In the genomic region with DNA sequence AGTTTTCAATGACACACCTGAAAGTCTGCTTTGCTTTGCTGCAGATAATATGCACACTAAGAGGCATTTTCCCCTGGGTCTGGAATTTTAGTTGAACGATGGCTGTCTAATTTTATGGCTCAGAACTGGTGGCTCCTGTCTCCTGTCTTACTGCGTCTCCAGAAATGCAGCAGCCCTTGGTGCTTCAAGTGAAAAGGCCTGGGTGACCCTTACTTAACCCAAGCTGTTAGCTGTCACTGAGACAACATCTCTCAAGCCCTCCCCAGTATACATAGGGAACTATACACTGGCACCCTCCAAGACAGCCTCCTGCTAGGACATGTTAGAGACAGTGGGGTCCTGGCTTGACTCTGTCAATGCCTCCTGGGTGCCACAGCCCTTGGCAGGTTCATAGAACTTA, we compare ENCODE assay signal across 23 cellular contexts.
"Had no signal": no experiment of that assay in that cellular context is flagged by ENCODE, and none has a peak within 500 bp of the region (broad histone marks: within the 10 kb centered on the region; RNA-seq: fewer than 3 reads in every experiment).

No MANE protein-coding gene starts in this region.

- H3K36me3 ChIP-seq: left lung, ovary, sigmoid colon, tibial artery, uterus had no signal

- H3K27ac Mint-ChIP-seq: naive thymus-derived CD4-positive, alpha-beta T cell; stimulated activated memory B cell treated with anti-CD40 and anti-IgM and Interleukin-4, amounts not matched to agents 10 μg/mL and 1 μg/mL and 100 μg/mL, for 72 hours had no signal

- H3K4me1 Mint-ChIP-seq: naive thymus-derived CD4-positive, alpha-beta T cell; stimulated activated memory B cell treated with anti-CD40 and anti-IgM and Interleukin-4, amounts not matched to agents 10 μg/mL and 1 μg/mL and 100 μg/mL, for 72 hours had no signal

- H3K27ac ChIP-seq: left lung, ovary, psoas muscle had no signal

- DNase-seq: cortex of kidney; dorsolateral prefrontal cortex; effector CD4-positive, alpha-beta T cell; head of caudate nucleus; kidney; left lung; mesenchymal stem cell; naive thymus-derived CD4-positive, alpha-beta T cell; nucleus accumbens; posterior cingulate gyrus; psoas muscle; sigmoid colon; stimulated activated CD4-positive, alpha-beta T cell treated with anti-CD3 and anti-CD28 coated beads, Interleukin-2, amount 100 ng/mL, for 24 hours; stimulated activated CD4-positive, alpha-beta T cell treated with anti-CD3 and anti-CD28 coated beads, Interleukin-4, amount 100 ng/mL, for 24 hours; stimulated activated naive CD8-positive, alpha-beta T cell treated with anti-CD3 and anti-CD28 coated beads, Interleukin-15, Interleukin-2, amounts not matched to agents 100 U/mL and 50 U/mL, for 24 hours; tibial artery had no signal

- H3K4me3 ChIP-seq: dorsolateral prefrontal cortex, left lung, ovary, psoas muscle, sigmoid colon, testis, tibial artery, uterus had no signal

- H3K9me3 Mint-ChIP-seq: mesothelial cell of epicardium; naive thymus-derived CD4-positive, alpha-beta T cell; nephron; stimulated activated memory B cell treated with anti-CD40 and anti-IgM and Interleukin-4, amounts not matched to agents 10 μg/mL and 1 μg/mL and 100 μg/mL, for 72 hours; type B pancreatic cell had no signal

- H3K27me3 ChIP-seq: dorsolateral prefrontal cortex, ovary, sigmoid colon, testis, tibial artery, uterus had no signal

- H3K36me3 Mint-ChIP-seq: mesothelial cell of epicardium; naive thymus-derived CD4-positive, alpha-beta T cell; stimulated activated memory B cell treated with anti-CD40 and anti-IgM and Interleukin-4, amounts not matched to agents 10 μg/mL and 1 μg/mL and 100 μg/mL, for 72 hours; type B pancreatic cell had no signal

- H3K4me3 Mint-ChIP-seq: mesothelial cell of epicardium; naive thymus-derived CD4-positive, alpha-beta T cell; nephron; stimulated activated memory B cell treated with anti-CD40 and anti-IgM and Interleukin-4, amounts not matched to agents 10 μg/mL and 1 μg/mL and 100 μg/mL, for 72 hours had no signal

- ATAC-seq: left lung; naive thymus-derived CD4-positive, alpha-beta T cell; stimulated activated memory B cell treated with anti-CD40 and anti-IgM and Interleukin-4, amounts not matched to agents 10 μg/mL and 1 μg/mL and 100 μg/mL, for 72 hours; stimulated activated naive CD8-positive, alpha-beta T cell treated with anti-CD3 and anti-CD28 coated beads, Interleukin-15, Interleukin-2, amounts not matched to agents 100 U/mL and 50 U/mL, for 24 hours had no signal
